ENCODE assay signal across 11 cellular contexts in the genomic region with DNA sequence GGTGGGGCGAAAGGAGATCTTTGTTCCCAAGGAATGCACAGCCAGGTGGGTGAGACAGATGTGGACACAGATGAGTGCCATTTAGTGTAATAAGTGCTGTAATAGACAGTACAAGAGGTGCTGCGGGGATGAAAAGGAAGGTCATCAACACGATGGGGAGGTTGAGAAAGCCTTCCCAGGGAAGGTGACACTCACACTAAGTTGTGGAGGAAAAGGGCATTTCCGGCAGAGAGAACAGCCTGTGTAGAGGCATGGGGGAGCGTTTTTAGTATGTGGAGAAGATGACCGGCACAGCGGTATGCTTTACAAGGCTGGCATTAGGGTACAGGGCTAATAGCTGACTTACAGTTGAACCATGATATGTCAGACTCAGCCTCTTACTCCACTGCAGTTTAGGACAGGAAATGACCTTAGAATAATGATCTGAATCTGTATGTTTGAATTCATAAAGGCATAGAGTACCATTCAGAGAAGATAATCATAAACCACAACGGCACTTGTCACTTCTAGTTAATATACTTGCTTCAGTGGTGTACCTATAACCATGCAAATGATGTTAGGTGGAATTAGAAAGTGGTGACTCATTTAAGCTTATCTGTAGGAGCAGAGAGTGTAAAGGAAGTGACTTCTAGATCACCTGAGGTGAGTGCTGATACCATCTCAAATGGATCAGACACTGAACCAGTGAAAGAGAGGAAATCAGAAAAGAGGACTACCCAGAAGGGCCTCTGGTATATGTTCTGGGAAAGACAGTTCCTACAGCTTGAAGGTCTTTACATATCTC.
DNase-seq lines count a peak whose midpoint lies in the region; ATAC-seq and TF ChIP-seq lines count a peak whose summit lies in the region.
"Had no signal": no experiment of that assay in that cellular context is flagged by ENCODE, and none has a peak within 500 bp of the region (broad histone marks: within the 10 kb centered on the region; RNA-seq: fewer than 3 reads in every experiment).

No MANE protein-coding gene starts in this region.

- WGBS in endodermal cell (ENCODE audit: insufficient coverage in 1 of 2, insufficient read length in 1 of 2), 2 experiments = 85 to 91% methylated on average over 7 to 8 of the region's 8 CpGs

- H3K36me3 Mint-ChIP-seq in endodermal cell (ENCODE audit: low read depth) (no peaks in the 10 kb centered on the region), progenitor cell of endocrine pancreas (ENCODE audit: insufficient read depth) (no peaks in the 10 kb centered on the region)
- H3K36me3 Mint-ChIP-seq: brain had no signal

- H3K27ac ChIP-seq in endodermal cell (ENCODE audit: low read depth, low read length) = no peak overlapping the region
- H3K27ac ChIP-seq: left ventricle myocardium inferior had no signal

- H3K27ac Mint-ChIP-seq in endodermal cell = peak overlapping the region; percentile 15
- H3K27ac Mint-ChIP-seq in progenitor cell of endocrine pancreas = no peak overlapping the region
- H3K27ac Mint-ChIP-seq: brain had no signal

- H3K4me3 ChIP-seq in GM08714 (ENCODE audit: low read length) (peak overlapping the region; percentile 39; the same call in 1 of the 2 replicates), endodermal cell (ENCODE audit: low read length) (no peak overlapping the region)
- peak overlapping the region; percentile 10 for H3K4me3 ChIP-seq in Jurkat, Clone E6-1 (ENCODE audit: low read length)
- H3K4me3 ChIP-seq: left ventricle myocardium inferior had no signal

- no peak overlapping the region for H3K4me3 Mint-ChIP-seq in endodermal cell
- no peak overlapping the region for H3K4me3 Mint-ChIP-seq in progenitor cell of endocrine pancreas (ENCODE audit: low read depth)
- H3K4me3 Mint-ChIP-seq: brain had no signal

- no peak overlapping the region for H3K9ac ChIP-seq in endodermal cell (ENCODE audit: extremely low read depth, low read length, poor library complexity, severe bottlenecking)

- H3K27me3 ChIP-seq in endodermal cell (ENCODE audit: control insufficient read depth, insufficient read depth, low read length, poor library complexity, severe bottlenecking) = no peaks in the 10 kb centered on the region

- H3K9me3 Mint-ChIP-seq in endodermal cell (no peaks in the 10 kb centered on the region), progenitor cell of endocrine pancreas (ENCODE audit: low read depth) (no peaks in the 10 kb centered on the region)
- H3K9me3 Mint-ChIP-seq: brain had no signal

- no peak for TF ChIP-seq CTCF in endodermal cell (conservative IDR thresholded peaks at IDR 0.05)
- TF ChIP-seq CTCF in progenitor cell of endocrine pancreas (IDR thresholded peaks at IDR 0.05; ENCODE audit: unreplicated experiment) = no peak

- H3K9me3 ChIP-seq in endodermal cell (ENCODE audit: control insufficient read depth, low read length) = no peaks in the 10 kb centered on the region
- H3K9me3 ChIP-seq: left ventricle myocardium inferior had no signal

- H3K27me3 Mint-ChIP-seq in endodermal cell (ENCODE audit: insufficient read depth) (no peaks in the 10 kb centered on the region), progenitor cell of endocrine pancreas (no peaks in the 10 kb centered on the region)
- H3K27me3 Mint-ChIP-seq: brain had no signal

- H3K4me1 ChIP-seq in endodermal cell (ENCODE audit: control insufficient read depth, insufficient read depth, low read length) = peaks cover 7% of the 10 kb centered on the region

- DNase-seq in Jurkat, Clone E6-1 (ENCODE audit: low read depth, low spot score) = peak; percentile 78
- no peak for DNase-seq in endodermal cell
- no peak for DNase-seq in GDM1 (lab: John Stamatoyannopoulos, UW)
- no peak for DNase-seq in progenitor cell of endocrine pancreas (ENCODE audit: low spot score, unreplicated experiment)
- DNase-seq in AG08395 (ENCODE audit: low spot score) = no peak
- no peak for DNase-seq in RKO (ENCODE audit: low spot score)
- DNase-seq: left ventricle myocardium inferior, NCI-H526 treated with DMSO at 0.1 percent for 48 hours had no signal

- H3K4me1 Mint-ChIP-seq in endodermal cell (peaks cover 47% of the 10 kb centered on the region), progenitor cell of endocrine pancreas (ENCODE audit: low read depth) (peaks cover 24% of the 10 kb centered on the region)

- ATAC-seq in GM21360 (IDR thresholded peaks at IDR 0.05; ENCODE audit: unreplicated experiment) = peak; percentile 44

- no peaks in the 10 kb centered on the region for H3K36me3 ChIP-seq in endodermal cell (ENCODE audit: control insufficient read depth, insufficient read depth, low read length)
- H3K36me3 ChIP-seq: left ventricle myocardium inferior had no signal
